19 cellular contexts compared by ENCODE assay signal in the genomic region with DNA sequence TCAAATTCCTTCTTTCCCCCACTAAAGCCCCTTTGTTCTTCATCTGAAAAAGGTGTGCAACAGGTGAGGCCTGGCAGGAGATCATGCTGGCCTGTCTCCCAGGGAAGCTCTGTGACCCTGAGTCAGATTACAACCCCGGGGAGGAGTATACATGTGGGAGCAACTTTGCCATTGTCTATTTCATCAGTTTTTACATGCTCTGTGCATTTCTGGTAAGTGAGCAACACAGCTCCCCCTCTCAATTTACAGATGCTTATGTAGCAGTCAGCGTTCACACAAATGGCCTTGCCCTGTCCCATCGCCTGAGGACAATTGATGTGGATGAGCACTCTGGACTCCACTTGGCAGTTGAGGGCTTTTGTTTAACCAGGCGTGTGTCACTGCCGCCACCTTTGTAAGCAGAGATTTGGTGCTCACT.
DNase-seq lines count a peak whose midpoint lies in the region; ATAC-seq and TF ChIP-seq lines count a peak whose summit lies in the region.
"Had no signal": no experiment of that assay in that cellular context is flagged by ENCODE, and none has a peak within 500 bp of the region (broad histone marks: within the 10 kb centered on the region; RNA-seq: fewer than 3 reads in every experiment).

No MANE protein-coding gene starts in this region.

- TF ChIP-seq CTCF in RWPE1 (conservative IDR thresholded peaks at IDR 0.05; ENCODE audit: low read depth) (no peak), uterus (IDR thresholded peaks at IDR 0.05) (no peak), heart right ventricle (IDR thresholded peaks at IDR 0.05) (no peak)

- POLR2A ChIA-PET in RWPE1 (lab: Yijun Ruan, JAX; ENCODE audit: low non-redundant PET) = no interaction called here

- no peak overlapping the region for H3K27ac Mint-ChIP-seq in activated naive CD4-positive, alpha-beta T cell treated with anti-CD3 and anti-CD28 coated beads for 36 hours
- H3K27ac Mint-ChIP-seq: activated CD4-positive, alpha-beta T cell treated with anti-CD3 and anti-CD28 coated beads, Interleukin-2, amount 10 ng/mL, durations not matched to agents 24 days and 14 days; memory B cell; naive thymus-derived CD4-positive, alpha-beta T cell had no signal

- H3K4me1 Mint-ChIP-seq in activated naive CD4-positive, alpha-beta T cell treated with anti-CD3 and anti-CD28 coated beads for 36 hours (ENCODE audit: low read depth) = no peaks in the 10 kb centered on the region
- H3K4me1 Mint-ChIP-seq: activated CD4-positive, alpha-beta T cell treated with anti-CD3 and anti-CD28 coated beads, Interleukin-2, amount 10 ng/mL, durations not matched to agents 24 days and 14 days had no signal

- H3K27me3 ChIP-seq in uterus (no peaks in the 10 kb centered on the region), heart right ventricle (peaks cover 0 to 10% (median 0%) of the 10 kb centered on the region in 7 donors)
- H3K27me3 ChIP-seq: BLaER1 had no signal

- H3K9me3 Mint-ChIP-seq in activated naive CD4-positive, alpha-beta T cell treated with anti-CD3 and anti-CD28 coated beads for 36 hours = no peaks in the 10 kb centered on the region
- H3K9me3 Mint-ChIP-seq: activated CD4-positive, alpha-beta T cell treated with anti-CD3 and anti-CD28 coated beads, Interleukin-2, amount 10 ng/mL, durations not matched to agents 24 days and 14 days; memory B cell had no signal

- WGBS in heart right ventricle, 2 donors = 79 to 90% methylated on average over 5 of the region's 5 CpGs

- H3K27ac ChIP-seq in RWPE1 (no peak overlapping the region), uterus (peak overlapping the region; percentile 48 to 58), heart right ventricle (no peak overlapping the region)
- H3K27ac ChIP-seq: BLaER1 had no signal

- CTCF ChIA-PET in RWPE1 (lab: Yijun Ruan, JAX) = interaction anchor here (0.6 kb wide), 1 partner anchor 65 kb away, joined by 6 read pairs; no protein-coding TSS in a partner anchor
- CTCF ChIA-PET in activated naive CD4-positive, alpha-beta T cell treated with anti-CD3 and anti-CD28 coated beads for 36 hours (lab: Charles Lee) = no interaction called here

- no peaks in the 10 kb centered on the region for H3K9me3 ChIP-seq in uterus
- H3K9me3 ChIP-seq in heart right ventricle = no peaks in the 10 kb centered on the region
- H3K9me3 ChIP-seq: BLaER1 had no signal

- H3K4me1 ChIP-seq in uterus (peaks cover 0 to 9% of the 10 kb centered on the region in 2 donors), heart right ventricle (peaks cover 0 to 15% (median 0%) of the 10 kb centered on the region in 9 donors)
- H3K4me1 ChIP-seq: BLaER1 had no signal

- peak; percentile 45 for DNase-seq in NCI-H2107 treated with DMSO at 0.1 percent for 48 hours (lab: John Stamatoyannopoulos, UW; ENCODE audit: unreplicated experiment)
- DNase-seq in NCI-H2107 (lab: John Stamatoyannopoulos, UW) = no peak
- DNase-seq in RWPE1 (ENCODE audit: low spot score) = peak; percentile 22
- peak; percentile 10 for DNase-seq in fibroblast of the conjunctiva (ENCODE audit: low read depth)
- no peak for DNase-seq in uterus
- no peak for DNase-seq in heart right ventricle
- DNase-seq in activated naive CD4-positive, alpha-beta T cell treated with anti-CD3 and anti-CD28 coated beads for 36 hours = no peak
- DNase-seq: activated CD4-positive, alpha-beta T cell treated with anti-CD3 and anti-CD28 coated beads, Interleukin-2, amount 10 ng/mL, durations not matched to agents 24 days and 14 days; activated gamma-delta T cell treated with Interleukin-2 at 50 U/mL for 16 hours; amygdala; cerebellar nuclear complex; hypothalamus; naive thymus-derived CD4-positive, alpha-beta T cell; NCI-H774; posterior cingulate gyrus; stimulated activated CD4-positive, alpha-beta T cell treated with anti-CD3 and anti-CD28 coated beads, Interleukin-2, amount 100 ng/mL, for 48 hours had no signal

- no peak for TF ChIP-seq POLR2A in uterus (IDR thresholded peaks at IDR 0.05)

- no peak overlapping the region for H3K4me3 Mint-ChIP-seq in activated naive CD4-positive, alpha-beta T cell treated with anti-CD3 and anti-CD28 coated beads for 36 hours
- H3K4me3 Mint-ChIP-seq: activated CD4-positive, alpha-beta T cell treated with anti-CD3 and anti-CD28 coated beads, Interleukin-2, amount 10 ng/mL, durations not matched to agents 24 days and 14 days; memory B cell; naive thymus-derived CD4-positive, alpha-beta T cell had no signal

- intact Hi-C loops in uterus (cut with DNase I; ENCODE audit: low total_unique reads) = no loop called here
- intact Hi-C loops in heart right ventricle (cut with DNase I) = no loop called here
- intact Hi-C loops in activated naive CD4-positive, alpha-beta T cell treated with anti-CD3 and anti-CD28 coated beads for 36 hours (cut with micrococcal nuclease) = no loop called here

- no peaks in the 10 kb centered on the region for H3K36me3 ChIP-seq in uterus
- no peaks in the 10 kb centered on the region for H3K36me3 ChIP-seq in heart right ventricle
- H3K36me3 ChIP-seq: BLaER1 had no signal

- H3K4me3 ChIP-seq in uterus (no peak overlapping the region), heart right ventricle (no peak overlapping the region)
- H3K4me3 ChIP-seq: BLaER1 had no signal

- ATAC-seq in heart right ventricle (no peak), GM21367 (IDR thresholded peaks at IDR 0.05; ENCODE audit: unreplicated experiment) (no peak)
- ATAC-seq: naive thymus-derived CD4-positive, alpha-beta T cell had no signal

- no peaks in the 10 kb centered on the region for H3K27me3 Mint-ChIP-seq in activated naive CD4-positive, alpha-beta T cell treated with anti-CD3 and anti-CD28 coated beads for 36 hours (ENCODE audit: low read depth)
- H3K27me3 Mint-ChIP-seq: memory B cell had no signal

- H3K36me3 Mint-ChIP-seq in activated naive CD4-positive, alpha-beta T cell treated with anti-CD3 and anti-CD28 coated beads for 36 hours (ENCODE audit: low read depth) = no peaks in the 10 kb centered on the region
- H3K36me3 Mint-ChIP-seq: memory B cell; naive thymus-derived CD4-positive, alpha-beta T cell had no signal

Comparison
In these comparisons a context has a peak if more than half of its experiments do, and no peak if none do; other contexts are left out.
1. DNase-seq: peak in NCI-H2107 treated with DMSO at 0.1 percent for 48 hours (single experiment), RWPE1 (single experiment) and fibroblast of the conjunctiva (single experiment); none in NCI-H2107 (single experiment), uterus (0 of 2), heart right ventricle (0 of 2) and activated naive CD4-positive, alpha-beta T cell treated with anti-CD3 and anti-CD28 coated beads for 36 hours (single experiment).
2. H3K27ac ChIP-seq: peak in uterus (2 of 2); none in RWPE1 (single experiment) and heart right ventricle (0 of 10).